In the genomic region with DNA sequence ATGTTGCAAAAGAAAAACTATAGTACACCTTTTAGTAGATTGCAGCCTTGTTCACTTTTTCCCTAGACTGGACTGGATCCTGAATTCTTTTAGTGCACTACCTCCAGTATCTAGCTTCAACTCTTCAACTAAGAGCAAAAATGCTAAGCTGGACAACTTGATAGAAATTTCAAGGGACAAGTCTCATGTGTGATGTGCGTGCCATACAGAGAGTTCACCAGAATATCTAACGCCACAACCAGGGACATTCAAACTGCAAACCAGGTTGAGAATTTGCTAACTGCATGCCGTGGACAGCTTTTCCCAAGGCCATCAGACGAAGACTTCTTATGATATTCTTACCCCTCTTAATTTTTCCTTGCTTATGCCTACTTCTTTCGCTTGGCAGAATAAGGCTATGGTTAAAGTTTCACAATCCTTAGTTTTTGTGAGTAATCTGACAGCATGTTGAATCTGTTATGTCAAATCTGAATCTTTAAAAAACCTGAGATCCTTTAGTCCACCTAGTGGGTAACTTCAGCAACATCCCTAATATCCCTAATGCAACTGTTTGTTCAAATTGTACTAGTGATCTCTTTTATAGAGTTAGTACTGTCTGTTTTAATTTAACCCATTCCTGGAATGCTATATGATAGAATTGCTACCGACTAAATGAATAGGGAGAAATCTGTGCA, we compare ENCODE assay signal across 2 cellular contexts.
TF ChIP-seq lines count a peak whose summit lies in the region.

No MANE protein-coding gene starts in this region.

TF ChIP-seq in A549, 52 proteins besides CTCF, POLR2A, EP300 and RAD21:
- TF ChIP-seq SMC3 (IDR thresholded peaks at IDR 0.05) (peak; percentile 47), CEBPB (IDR thresholded peaks at IDR 0.05) (0 out of 4 replicates have a peak, but pooled peaks of 1 of the 2 experiments have one; percentile 11), CHD4 (IDR thresholded peaks at IDR 0.05; ENCODE audit: borderline replicate concordance) (no peak)

TF ChIP-seq in GM12878, 131 proteins besides CTCF, POLR2A, EP300 and RAD21:
- TF ChIP-seq SMC3 (IDR thresholded peaks at IDR 0.05; ENCODE audit: borderline replicate concordance, low read length): no peak
- TF ChIP-seq, protein P1, sequence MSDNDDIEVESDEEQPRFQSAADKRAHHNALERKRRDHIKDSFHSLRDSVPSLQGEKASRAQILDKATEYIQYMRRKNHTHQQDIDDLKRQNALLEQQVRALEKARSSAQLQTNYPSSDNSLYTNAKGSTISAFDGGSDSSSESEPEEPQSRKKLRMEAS (IDR thresholded peaks at IDR 0.05; ENCODE audit: low read depth, low read length): no peak
- TF ChIP-seq FOS (IDR thresholded peaks at IDR 0.05; ENCODE audit: borderline replicate concordance, extremely low read depth, insufficient read length): no peak
- no peak for TF ChIP-seq TCF7 (IDR thresholded peaks at IDR 0.05; ENCODE audit: borderline replicate concordance)
- TF ChIP-seq, protein P2, sequence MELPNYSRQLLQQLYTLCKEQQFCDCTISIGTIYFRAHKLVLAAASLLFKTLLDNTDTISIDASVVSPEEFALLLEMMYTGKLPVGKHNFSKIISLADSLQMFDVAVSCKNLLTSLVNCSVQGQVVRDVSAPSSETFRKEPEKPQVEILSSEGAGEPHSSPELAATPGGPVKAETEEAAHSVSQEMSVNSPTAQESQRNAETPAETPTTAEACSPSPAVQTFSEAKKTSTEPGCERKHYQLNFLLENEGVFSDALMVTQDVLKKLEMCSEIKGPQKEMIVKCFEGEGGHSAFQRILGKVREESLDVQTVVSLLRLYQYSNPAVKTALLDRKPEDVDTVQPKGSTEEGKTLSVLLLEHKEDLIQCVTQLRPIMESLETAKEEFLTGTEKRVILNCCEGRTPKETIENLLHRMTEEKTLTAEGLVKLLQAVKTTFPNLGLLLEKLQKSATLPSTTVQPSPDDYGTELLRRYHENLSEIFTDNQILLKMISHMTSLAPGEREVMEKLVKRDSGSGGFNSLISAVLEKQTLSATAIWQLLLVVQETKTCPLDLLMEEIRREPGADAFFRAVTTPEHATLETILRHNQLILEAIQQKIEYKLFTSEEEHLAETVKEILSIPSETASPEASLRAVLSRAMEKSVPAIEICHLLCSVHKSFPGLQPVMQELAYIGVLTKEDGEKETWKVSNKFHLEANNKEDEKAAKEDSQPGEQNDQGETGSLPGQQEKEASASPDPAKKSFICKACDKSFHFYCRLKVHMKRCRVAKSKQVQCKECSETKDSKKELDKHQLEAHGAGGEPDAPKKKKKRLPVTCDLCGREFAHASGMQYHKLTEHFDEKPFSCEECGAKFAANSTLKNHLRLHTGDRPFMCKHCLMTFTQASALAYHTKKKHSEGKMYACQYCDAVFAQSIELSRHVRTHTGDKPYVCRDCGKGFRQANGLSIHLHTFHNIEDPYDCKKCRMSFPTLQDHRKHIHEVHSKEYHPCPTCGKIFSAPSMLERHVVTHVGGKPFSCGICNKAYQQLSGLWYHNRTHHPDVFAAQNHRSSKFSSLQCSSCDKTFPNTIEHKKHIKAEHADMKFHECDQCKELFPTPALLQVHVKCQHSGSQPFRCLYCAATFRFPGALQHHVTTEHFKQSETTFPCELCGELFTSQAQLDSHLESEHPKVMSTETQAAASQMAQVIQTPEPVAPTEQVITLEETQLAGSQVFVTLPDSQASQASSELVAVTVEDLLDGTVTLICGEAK (IDR thresholded peaks at IDR 0.05; ENCODE audit: borderline replicate concordance): no peak
- TF ChIP-seq CBX3 (IDR thresholded peaks at IDR 0.05; ENCODE audit: borderline replicate concordance, low read depth): no peak
- no peak for TF ChIP-seq RUNX3 (IDR thresholded peaks at IDR 0.05; ENCODE audit: low read length)
- TF ChIP-seq TCF3 (IDR thresholded peaks at IDR 0.05; ENCODE audit: borderline replicate concordance, insufficient read depth, low read depth, low read length): no peak
- TF ChIP-seq RFX5 (IDR thresholded peaks at IDR 0.05; ENCODE audit: low read depth, low read length): no peak
- no peak for TF ChIP-seq SP1 (IDR thresholded peaks at IDR 0.05; ENCODE audit: low read depth, low read length)
- no peak for TF ChIP-seq ETV6 (conservative IDR thresholded peaks at IDR 0.05 in 1 of 2, IDR thresholded peaks at IDR 0.05 in 1 of 2; ENCODE audit: borderline replicate concordance in 1 of 2, low read depth in 1 of 2)
- TF ChIP-seq, protein P3, sequence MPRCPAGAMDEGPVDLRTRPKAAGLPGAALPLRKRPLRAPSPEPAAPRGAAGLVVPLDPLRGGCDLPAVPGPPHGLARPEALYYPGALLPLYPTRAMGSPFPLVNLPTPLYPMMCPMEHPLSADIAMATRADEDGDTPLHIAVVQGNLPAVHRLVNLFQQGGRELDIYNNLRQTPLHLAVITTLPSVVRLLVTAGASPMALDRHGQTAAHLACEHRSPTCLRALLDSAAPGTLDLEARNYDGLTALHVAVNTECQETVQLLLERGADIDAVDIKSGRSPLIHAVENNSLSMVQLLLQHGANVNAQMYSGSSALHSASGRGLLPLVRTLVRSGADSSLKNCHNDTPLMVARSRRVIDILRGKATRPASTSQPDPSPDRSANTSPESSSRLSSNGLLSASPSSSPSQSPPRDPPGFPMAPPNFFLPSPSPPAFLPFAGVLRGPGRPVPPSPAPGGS (IDR thresholded peaks at IDR 0.05; ENCODE audit: borderline replicate concordance, insufficient read depth, low read depth, low read length, poor library complexity, severe bottlenecking): no peak
- TF ChIP-seq POLR2AphosphoS5 (IDR thresholded peaks at IDR 0.05; ENCODE audit: low read length): no peak
- TF ChIP-seq, protein P4, sequence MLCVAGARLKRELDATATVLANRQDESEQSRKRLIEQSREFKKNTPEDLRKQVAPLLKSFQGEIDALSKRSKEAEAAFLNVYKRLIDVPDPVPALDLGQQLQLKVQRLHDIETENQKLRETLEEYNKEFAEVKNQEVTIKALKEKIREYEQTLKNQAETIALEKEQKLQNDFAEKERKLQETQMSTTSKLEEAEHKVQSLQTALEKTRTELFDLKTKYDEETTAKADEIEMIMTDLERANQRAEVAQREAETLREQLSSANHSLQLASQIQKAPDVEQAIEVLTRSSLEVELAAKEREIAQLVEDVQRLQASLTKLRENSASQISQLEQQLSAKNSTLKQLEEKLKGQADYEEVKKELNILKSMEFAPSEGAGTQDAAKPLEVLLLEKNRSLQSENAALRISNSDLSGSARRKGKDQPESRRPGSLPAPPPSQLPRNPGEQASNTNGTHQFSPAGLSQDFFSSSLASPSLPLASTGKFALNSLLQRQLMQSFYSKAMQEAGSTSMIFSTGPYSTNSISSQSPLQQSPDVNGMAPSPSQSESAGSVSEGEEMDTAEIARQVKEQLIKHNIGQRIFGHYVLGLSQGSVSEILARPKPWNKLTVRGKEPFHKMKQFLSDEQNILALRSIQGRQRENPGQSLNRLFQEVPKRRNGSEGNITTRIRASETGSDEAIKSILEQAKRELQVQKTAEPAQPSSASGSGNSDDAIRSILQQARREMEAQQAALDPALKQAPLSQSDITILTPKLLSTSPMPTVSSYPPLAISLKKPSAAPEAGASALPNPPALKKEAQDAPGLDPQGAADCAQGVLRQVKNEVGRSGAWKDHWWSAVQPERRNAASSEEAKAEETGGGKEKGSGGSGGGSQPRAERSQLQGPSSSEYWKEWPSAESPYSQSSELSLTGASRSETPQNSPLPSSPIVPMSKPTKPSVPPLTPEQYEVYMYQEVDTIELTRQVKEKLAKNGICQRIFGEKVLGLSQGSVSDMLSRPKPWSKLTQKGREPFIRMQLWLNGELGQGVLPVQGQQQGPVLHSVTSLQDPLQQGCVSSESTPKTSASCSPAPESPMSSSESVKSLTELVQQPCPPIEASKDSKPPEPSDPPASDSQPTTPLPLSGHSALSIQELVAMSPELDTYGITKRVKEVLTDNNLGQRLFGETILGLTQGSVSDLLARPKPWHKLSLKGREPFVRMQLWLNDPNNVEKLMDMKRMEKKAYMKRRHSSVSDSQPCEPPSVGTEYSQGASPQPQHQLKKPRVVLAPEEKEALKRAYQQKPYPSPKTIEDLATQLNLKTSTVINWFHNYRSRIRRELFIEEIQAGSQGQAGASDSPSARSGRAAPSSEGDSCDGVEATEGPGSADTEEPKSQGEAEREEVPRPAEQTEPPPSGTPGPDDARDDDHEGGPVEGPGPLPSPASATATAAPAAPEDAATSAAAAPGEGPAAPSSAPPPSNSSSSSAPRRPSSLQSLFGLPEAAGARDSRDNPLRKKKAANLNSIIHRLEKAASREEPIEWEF (IDR thresholded peaks at IDR 0.05; ENCODE audit: insufficient replicate concordance, low read depth, low read length): no peak
- TF ChIP-seq EED (IDR thresholded peaks at IDR 0.05; ENCODE audit: low read depth): no peak
- TF ChIP-seq PML (IDR thresholded peaks at IDR 0.05; ENCODE audit: low read length): no peak
- no peak for TF ChIP-seq BHLHE40 (IDR thresholded peaks at IDR 0.05; ENCODE audit: borderline replicate concordance in 1 of 2, low read depth in 2 of 2, low read length in 1 of 2)
- TF ChIP-seq, protein P5, sequence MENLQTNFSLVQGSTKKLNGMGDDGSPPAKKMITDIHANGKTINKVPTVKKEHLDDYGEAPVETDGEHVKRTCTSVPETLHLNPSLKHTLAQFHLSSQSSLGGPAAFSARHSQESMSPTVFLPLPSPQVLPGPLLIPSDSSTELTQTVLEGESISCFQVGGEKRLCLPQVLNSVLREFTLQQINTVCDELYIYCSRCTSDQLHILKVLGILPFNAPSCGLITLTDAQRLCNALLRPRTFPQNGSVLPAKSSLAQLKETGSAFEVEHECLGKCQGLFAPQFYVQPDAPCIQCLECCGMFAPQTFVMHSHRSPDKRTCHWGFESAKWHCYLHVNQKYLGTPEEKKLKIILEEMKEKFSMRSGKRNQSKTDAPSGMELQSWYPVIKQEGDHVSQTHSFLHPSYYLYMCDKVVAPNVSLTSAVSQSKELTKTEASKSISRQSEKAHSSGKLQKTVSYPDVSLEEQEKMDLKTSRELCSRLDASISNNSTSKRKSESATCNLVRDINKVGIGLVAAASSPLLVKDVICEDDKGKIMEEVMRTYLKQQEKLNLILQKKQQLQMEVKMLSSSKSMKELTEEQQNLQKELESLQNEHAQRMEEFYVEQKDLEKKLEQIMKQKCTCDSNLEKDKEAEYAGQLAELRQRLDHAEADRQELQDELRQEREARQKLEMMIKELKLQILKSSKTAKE (IDR thresholded peaks at IDR 0.05; ENCODE audit: low read depth, poor library complexity, severe bottlenecking): no peak
- TF ChIP-seq HDAC6 (IDR thresholded peaks at IDR 0.05; ENCODE audit: unreplicated experiment): no peak
